ENCODE assay signal across 27 cellular contexts in genomic region chrX:133916984-133917722, GRCh38.
"Had no signal": no experiment of that assay in that cellular context is flagged by ENCODE, and none has a peak within 500 bp of the region (broad histone marks: within the 10 kb centered on the region; RNA-seq: fewer than 3 reads in every experiment).

No MANE protein-coding gene starts in this region.

- H3K36me3 Mint-ChIP-seq: activated naive CD8-positive, alpha-beta T cell treated with anti-CD3 and anti-CD28 coated beads for 36 hours; naive thymus-derived CD8-positive, alpha-beta T cell had no signal

- H3K27me3 Mint-ChIP-seq: activated CD4-positive, alpha-beta T cell treated with anti-CD3 and anti-CD28 coated beads, Interleukin-2, amount 10 ng/mL, durations not matched to agents 7 days and 5 days; activated CD8-positive, alpha-beta T cell treated with anti-CD3 and anti-CD28 coated beads for 36 hours; activated naive CD8-positive, alpha-beta T cell treated with anti-CD3 and anti-CD28 coated beads for 36 hours; naive thymus-derived CD8-positive, alpha-beta T cell had no signal

- H3K27ac ChIP-seq: adrenal gland, brain microvascular endothelial cell, coronary artery, dorsolateral prefrontal cortex, left lung, lower lobe of right lung, right atrium auricular region, suprapubic skin, tibial artery, upper lobe of right lung, VCaP had no signal

- H3K9me3 ChIP-seq: adrenal gland, left lung, lower lobe of right lung, suprapubic skin, tibial artery, upper lobe of right lung had no signal

- H3K4me3 Mint-ChIP-seq: activated CD4-positive, alpha-beta T cell treated with anti-CD3 and anti-CD28 coated beads, Interleukin-2, amount 10 ng/mL, durations not matched to agents 7 days and 5 days; activated CD8-positive, alpha-beta T cell treated with anti-CD3 and anti-CD28 coated beads for 36 hours; activated naive CD4-positive, alpha-beta T cell treated with anti-CD3 and anti-CD28 coated beads for 36 hours; activated naive CD8-positive, alpha-beta T cell treated with anti-CD3 and anti-CD28 coated beads for 36 hours; naive thymus-derived CD8-positive, alpha-beta T cell; neural crest cell had no signal

- ATAC-seq: activated CD4-positive, CD25-positive, alpha-beta regulatory T cell treated with anti-CD3 and anti-CD28 coated beads, Interleukin-2, amount 50 U/mL, for 24 hours; activated CD8-positive, alpha-beta T cell treated with anti-CD3 and anti-CD28 coated beads for 36 hours; left lung; lower lobe of right lung; naive thymus-derived CD8-positive, alpha-beta T cell; upper lobe of right lung had no signal

- H3K9me3 Mint-ChIP-seq: activated naive CD4-positive, alpha-beta T cell treated with anti-CD3 and anti-CD28 coated beads for 36 hours; activated naive CD8-positive, alpha-beta T cell treated with anti-CD3 and anti-CD28 coated beads for 36 hours had no signal

- H3K4me1 Mint-ChIP-seq: activated naive CD8-positive, alpha-beta T cell treated with anti-CD3 and anti-CD28 coated beads for 36 hours had no signal

- H3K27ac Mint-ChIP-seq: activated CD4-positive, alpha-beta T cell treated with anti-CD3 and anti-CD28 coated beads, Interleukin-2, amount 10 ng/mL, durations not matched to agents 7 days and 5 days; activated CD8-positive, alpha-beta T cell treated with anti-CD3 and anti-CD28 coated beads for 36 hours; activated naive CD4-positive, alpha-beta T cell treated with anti-CD3 and anti-CD28 coated beads for 36 hours; activated naive CD8-positive, alpha-beta T cell treated with anti-CD3 and anti-CD28 coated beads for 36 hours; naive thymus-derived CD8-positive, alpha-beta T cell had no signal

- H3K27me3 ChIP-seq: brain microvascular endothelial cell, left lung, right atrium auricular region, suprapubic skin, tibial artery, upper lobe of right lung had no signal

- H3K4me3 ChIP-seq: adrenal gland, coronary artery, dorsolateral prefrontal cortex, left lung, lower lobe of right lung, right atrium auricular region, suprapubic skin, tibial artery, upper lobe of right lung had no signal

- H3K36me3 ChIP-seq: adrenal gland, brain microvascular endothelial cell, left lung, lower lobe of right lung, right atrium auricular region, suprapubic skin, tibial artery, upper lobe of right lung had no signal

- DNase-seq: activated CD4-positive, alpha-beta T cell treated with anti-CD3 and anti-CD28 coated beads, Interleukin-2, amount 10 ng/mL, durations not matched to agents 7 days and 5 days; activated CD8-positive, alpha-beta T cell treated with anti-CD3 and anti-CD28 coated beads for 36 hours; activated effector memory CD4-positive, alpha-beta T cell treated with Interleukin-2 at 50 U/mL for 16 hours; activated naive CD4-positive, alpha-beta T cell treated with anti-CD3 and anti-CD28 coated beads for 36 hours; activated naive CD8-positive, alpha-beta T cell treated with anti-CD3 and anti-CD28 coated beads for 36 hours; activated T-cell treated with anti-CD3 and anti-CD28 coated beads, Interleukin-2, amount 50 U/mL, for 48 hours; adrenal gland; aorta; brain microvascular endothelial cell; dorsolateral prefrontal cortex; effector memory CD4-positive, alpha-beta T cell; left lung; lower lobe of right lung; mesenchymal stem cell; naive thymus-derived CD8-positive, alpha-beta T cell; occipital lobe; stimulated activated CD4-positive, alpha-beta T cell treated with anti-CD3 and anti-CD28 coated beads, Interleukin-15, amount 100 ng/mL, for 24 hours; stimulated activated CD4-positive, alpha-beta T cell treated with anti-CD3 and anti-CD28 coated beads, Interleukin-2, amount 100 ng/mL, for 24 hours; stimulated activated naive CD4-positive, alpha-beta T cell; tibial artery; upper lobe of right lung had no signal
